1 cellular context compared by ENCODE assay signal in the genomic region with DNA sequence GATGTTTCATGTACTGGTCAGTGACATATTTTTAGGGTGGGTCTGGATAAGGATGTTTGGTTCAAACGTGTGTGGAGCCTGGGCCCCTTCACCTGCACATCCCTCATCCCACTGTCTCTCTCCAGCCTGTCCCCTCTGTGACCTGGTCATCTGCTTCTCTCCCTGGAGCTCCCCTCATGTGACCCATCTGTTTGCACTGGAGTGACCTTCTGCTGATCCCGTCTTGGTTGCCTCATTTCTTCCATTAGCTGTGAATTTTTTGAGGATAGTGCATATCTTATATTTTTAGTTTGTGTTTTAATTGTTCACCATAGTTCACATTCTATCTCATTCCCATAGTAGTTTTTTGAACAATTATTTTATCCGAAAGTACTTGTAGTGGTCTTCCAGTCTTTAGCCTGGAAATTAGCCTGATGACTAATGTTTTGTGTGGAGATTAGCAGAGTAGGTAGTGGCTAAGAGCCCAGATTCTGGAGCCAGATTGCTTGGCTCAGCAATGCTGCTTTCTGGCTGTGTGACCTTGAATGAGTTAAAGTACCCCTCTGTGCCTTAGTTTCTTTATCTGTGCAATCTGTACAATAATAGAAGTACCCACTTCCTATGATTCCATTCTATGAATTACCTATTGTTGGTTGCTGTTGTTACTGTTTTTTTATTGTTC.
TF ChIP-seq lines count a peak whose summit lies in the region.

No MANE protein-coding gene starts in this region.

TF ChIP-seq in HepG2, 621 proteins besides CTCF, POLR2A, EP300 and RAD21 (continued from another document and continues in another):
- TF ChIP-seq ZBTB2 (CRISPR knock-in tag; IDR thresholded peaks at IDR 0.05; ENCODE audit: low read depth) (no peak), SKI (IDR thresholded peaks at IDR 0.05; ENCODE audit: partially characterized antibody) (no peak), KDM5B (CRISPR knock-in tag; IDR thresholded peaks at IDR 0.05; ENCODE audit: borderline replicate concordance) (no peak), HNF1B (CRISPR knock-in tag; IDR thresholded peaks at IDR 0.05) (no peak), FOSL2 (CRISPR knock-in tag; IDR thresholded peaks at IDR 0.05) (peak; percentile 56), ZNF570 (CRISPR knock-in tag; IDR thresholded peaks at IDR 0.05; ENCODE audit: borderline replicate concordance) (no peak), MED13 (CRISPR knock-in tag; IDR thresholded peaks at IDR 0.05) (no peak), NBN (conservative IDR thresholded peaks at IDR 0.05) (no peak), HHEX (CRISPR knock-in tag; IDR thresholded peaks at IDR 0.05) (no peak), ADNP (CRISPR knock-in tag; IDR thresholded peaks at IDR 0.05) (no peak), ZNF350 (CRISPR knock-in tag; IDR thresholded peaks at IDR 0.05; ENCODE audit: borderline replicate concordance, low read depth) (no peak), ETV5 (CRISPR knock-in tag; IDR thresholded peaks at IDR 0.05; ENCODE audit: borderline replicate concordance) (no peak), MYC (CRISPR knock-in tag; IDR thresholded peaks at IDR 0.05; ENCODE audit: borderline replicate concordance) (no peak), PREB (CRISPR knock-in tag; IDR thresholded peaks at IDR 0.05) (no peak), JUND (CRISPR knock-in tag; IDR thresholded peaks at IDR 0.05) (no peak), ZIK1 (CRISPR knock-in tag; IDR thresholded peaks at IDR 0.05; ENCODE audit: borderline replicate concordance, low read depth) (no peak), TFE3 (CRISPR knock-in tag; IDR thresholded peaks at IDR 0.05) (peak; percentile 84), MEIS1 (CRISPR knock-in tag; IDR thresholded peaks at IDR 0.05; ENCODE audit: borderline replicate concordance) (no peak), ZNF33A (CRISPR knock-in tag; IDR thresholded peaks at IDR 0.05; ENCODE audit: borderline replicate concordance) (no peak), ZNF777 (CRISPR knock-in tag; IDR thresholded peaks at IDR 0.05) (no peak), NR2C2 (CRISPR knock-in tag; IDR thresholded peaks at IDR 0.05; ENCODE audit: borderline replicate concordance) (no peak), NR2F6 (IDR thresholded peaks at IDR 0.05) (peak; percentile 88), NR2F6 (CRISPR knock-in tag; IDR thresholded peaks at IDR 0.05) (peak; percentile 79), PRDM4 (CRISPR knock-in tag; IDR thresholded peaks at IDR 0.05; ENCODE audit: borderline replicate concordance) (no peak), ZNF318 (CRISPR knock-in tag; IDR thresholded peaks at IDR 0.05) (no peak), ZSCAN9 (CRISPR knock-in tag; IDR thresholded peaks at IDR 0.05; ENCODE audit: borderline replicate concordance) (0 out of 2 replicates have a peak, but pooled peaks have one; percentile 37), ZNF331 (CRISPR knock-in tag; IDR thresholded peaks at IDR 0.05) (peak; percentile 82; the same call in 1 of the 2 replicates), ZNF34 (CRISPR knock-in tag; IDR thresholded peaks at IDR 0.05; ENCODE audit: borderline replicate concordance) (no peak), ZNF557 (CRISPR knock-in tag; IDR thresholded peaks at IDR 0.05) (no peak), ZNF672 (CRISPR knock-in tag; IDR thresholded peaks at IDR 0.05) (no peak), ZBTB1 (CRISPR knock-in tag; IDR thresholded peaks at IDR 0.05; ENCODE audit: borderline replicate concordance) (no peak), ZFP36L2 (CRISPR knock-in tag; IDR thresholded peaks at IDR 0.05) (no peak)
- TF ChIP-seq, protein P1, sequence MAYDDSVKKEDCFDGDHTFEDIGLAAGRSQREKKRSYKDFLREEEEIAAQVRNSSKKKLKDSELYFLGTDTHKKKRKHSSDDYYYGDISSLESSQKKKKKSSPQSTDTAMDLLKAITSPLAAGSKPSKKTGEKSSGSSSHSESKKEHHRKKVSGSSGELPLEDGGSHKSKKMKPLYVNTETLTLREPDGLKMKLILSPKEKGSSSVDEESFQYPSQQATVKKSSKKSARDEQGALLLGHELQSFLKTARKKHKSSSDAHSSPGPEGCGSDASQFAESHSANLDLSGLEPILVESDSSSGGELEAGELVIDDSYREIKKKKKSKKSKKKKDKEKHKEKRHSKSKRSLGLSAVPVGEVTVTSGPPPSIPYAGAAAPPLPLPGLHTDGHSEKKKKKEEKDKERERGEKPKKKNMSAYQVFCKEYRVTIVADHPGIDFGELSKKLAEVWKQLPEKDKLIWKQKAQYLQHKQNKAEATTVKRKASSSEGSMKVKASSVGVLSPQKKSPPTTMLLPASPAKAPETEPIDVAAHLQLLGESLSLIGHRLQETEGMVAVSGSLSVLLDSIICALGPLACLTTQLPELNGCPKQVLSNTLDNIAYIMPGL (CRISPR knock-in tag; IDR thresholded peaks at IDR 0.05; ENCODE audit: borderline replicate concordance in 1 of 2, low read depth in 1 of 2): no peak
- TF ChIP-seq, protein P2, sequence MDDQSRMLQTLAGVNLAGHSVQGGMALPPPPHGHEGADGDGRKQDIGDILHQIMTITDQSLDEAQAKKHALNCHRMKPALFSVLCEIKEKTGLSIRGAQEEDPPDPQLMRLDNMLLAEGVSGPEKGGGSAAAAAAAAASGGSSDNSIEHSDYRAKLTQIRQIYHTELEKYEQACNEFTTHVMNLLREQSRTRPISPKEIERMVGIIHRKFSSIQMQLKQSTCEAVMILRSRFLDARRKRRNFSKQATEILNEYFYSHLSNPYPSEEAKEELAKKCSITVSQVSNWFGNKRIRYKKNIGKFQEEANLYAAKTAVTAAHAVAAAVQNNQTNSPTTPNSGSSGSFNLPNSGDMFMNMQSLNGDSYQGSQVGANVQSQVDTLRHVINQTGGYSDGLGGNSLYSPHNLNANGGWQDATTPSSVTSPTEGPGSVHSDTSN (CRISPR knock-in tag; IDR thresholded peaks at IDR 0.05; ENCODE audit: borderline replicate concordance): no peak
- TF ChIP-seq, protein P3, sequence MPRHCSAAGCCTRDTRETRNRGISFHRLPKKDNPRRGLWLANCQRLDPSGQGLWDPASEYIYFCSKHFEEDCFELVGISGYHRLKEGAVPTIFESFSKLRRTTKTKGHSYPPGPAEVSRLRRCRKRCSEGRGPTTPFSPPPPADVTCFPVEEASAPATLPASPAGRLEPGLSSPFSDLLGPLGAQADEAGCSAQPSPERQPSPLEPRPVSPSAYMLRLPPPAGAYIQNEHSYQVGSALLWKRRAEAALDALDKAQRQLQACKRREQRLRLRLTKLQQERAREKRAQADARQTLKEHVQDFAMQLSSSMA (CRISPR knock-in tag; IDR thresholded peaks at IDR 0.05): no peak
